In genomic region chr4:60189286-60189685, GRCh38 we compare ENCODE assay signal across 28 cellular contexts.
"Had no signal": no experiment of that assay in that cellular context is flagged by ENCODE, and none has a peak within 500 bp of the region (broad histone marks: within the 10 kb centered on the region; RNA-seq: fewer than 3 reads in every experiment).

No MANE protein-coding gene starts in this region.

- H3K36me3 ChIP-seq: colonic mucosa, esophagus muscularis mucosa, esophagus squamous epithelium, gastrocnemius medialis, gastroesophageal sphincter, heart left ventricle, heart right ventricle had no signal

- H3K27me3 ChIP-seq: colonic mucosa, dorsolateral prefrontal cortex, esophagus muscularis mucosa, esophagus squamous epithelium, foreskin keratinocyte, gastrocnemius medialis, gastroesophageal sphincter, heart left ventricle, heart right ventricle had no signal

- H3K4me1 ChIP-seq: colonic mucosa, esophagus muscularis mucosa, esophagus squamous epithelium, foreskin keratinocyte, gastrocnemius medialis, gastroesophageal sphincter, heart left ventricle, heart right ventricle had no signal

- FAIRE-seq: colon, endometrium, endothelial cell of umbilical vein, frontal cortex had no signal

- H3K27ac ChIP-seq: colonic mucosa, coronary artery, dorsolateral prefrontal cortex, epithelial cell of prostate, esophagus muscularis mucosa, esophagus squamous epithelium, foreskin keratinocyte, gastrocnemius medialis, gastroesophageal sphincter, heart left ventricle, heart right ventricle had no signal

- H3K9me3 ChIP-seq: colonic mucosa, esophagus squamous epithelium, gastrocnemius medialis, gastroesophageal sphincter had no signal

- H3K4me3 ChIP-seq: colonic mucosa, coronary artery, dorsolateral prefrontal cortex, esophagus muscularis mucosa, esophagus squamous epithelium, gastrocnemius medialis, gastroesophageal sphincter, heart left ventricle, heart right ventricle had no signal

- DNase-seq: colonic mucosa; cortex of kidney; dermis blood vessel endothelial cell; dorsolateral prefrontal cortex; effector CD4-positive, alpha-beta T cell; effector CD8-positive, alpha-beta T cell; effector memory CD4-positive, alpha-beta T cell; effector memory CD8-positive, alpha-beta T cell; endodermal cell; erythroblast; esophagus squamous epithelium; foreskin fibroblast; foreskin keratinocyte; foreskin melanocyte; gastrocnemius medialis; glutamatergic neuron; head of caudate nucleus; heart left ventricle; heart right ventricle had no signal

- ATAC-seq: effector memory CD8-positive, alpha-beta T cell; esophagus mucosa; foreskin keratinocyte; gastrocnemius medialis; gastroesophageal sphincter; heart left ventricle; heart right ventricle had no signal
